In the genomic region with DNA sequence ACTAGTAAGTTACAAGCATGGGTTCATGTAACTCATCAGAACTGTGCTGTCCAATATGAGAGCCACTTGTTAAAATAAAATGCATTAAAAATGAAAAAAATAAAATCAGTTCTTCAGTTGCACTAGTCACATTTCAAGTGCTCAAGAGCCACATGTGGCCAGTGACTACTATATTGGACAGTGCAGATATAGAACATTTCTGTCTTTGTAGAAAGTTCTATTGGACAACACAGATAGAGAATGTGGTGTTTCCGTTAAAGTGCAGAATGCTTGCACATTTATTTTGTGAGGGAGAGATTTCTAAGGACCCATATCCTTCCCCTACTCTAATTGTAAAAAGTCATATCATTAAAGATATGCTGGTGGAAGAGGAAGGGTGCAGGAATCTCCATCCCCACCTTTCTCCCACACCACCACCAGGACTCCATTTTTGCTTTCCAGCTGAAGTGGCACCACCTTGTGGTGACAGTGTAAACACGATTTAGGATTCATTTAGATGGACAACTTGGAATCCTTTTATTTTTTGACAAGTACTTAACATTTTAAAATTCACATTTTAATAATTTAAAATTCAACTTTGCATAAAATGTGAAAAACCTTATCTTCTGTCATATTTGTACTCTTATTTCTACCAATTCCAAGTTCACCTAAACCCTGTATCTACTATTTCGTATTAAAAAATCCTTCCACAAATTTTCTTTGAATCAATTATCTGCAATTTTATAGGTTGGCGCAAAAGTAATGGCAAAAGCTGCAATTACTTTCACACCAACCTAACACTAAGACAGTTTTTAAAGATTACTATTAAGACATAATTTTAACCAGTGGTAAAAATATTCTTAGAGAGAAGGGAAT, we compare ENCODE assay signal across 8 cellular contexts. TPM values are rescaled to one million over a fixed set of nuclear protein-coding genes. Genes with fewer than 3 reads are reported as not detected.
A peak's percentile ranks its signal among the peaks of the same experiment; 100 is the strongest.
DNase-seq lines count a peak whose midpoint lies in the region; ATAC-seq and TF ChIP-seq lines count a peak whose summit lies in the region.

No MANE protein-coding gene starts in this region.

- peaks cover 2% of the 10 kb centered on the region for H3K4me1 Mint-ChIP-seq in activated CD4-positive, alpha-beta memory T cell treated with anti-CD3 and anti-CD28 coated beads for 36 hours (ENCODE audit: low read depth)

- H3K36me3 Mint-ChIP-seq in activated CD4-positive, alpha-beta memory T cell treated with anti-CD3 and anti-CD28 coated beads for 36 hours: peaks cover 56% of the 10 kb centered on the region

- H3K4me3 Mint-ChIP-seq in activated CD4-positive, alpha-beta memory T cell treated with anti-CD3 and anti-CD28 coated beads for 36 hours: no peak overlapping the region

- no peak overlapping the region for H3K27ac Mint-ChIP-seq in activated CD4-positive, alpha-beta memory T cell treated with anti-CD3 and anti-CD28 coated beads for 36 hours

- H3K9me3 ChIP-seq in left ventricle myocardium inferior (replicated peaks): no peaks in the 10 kb centered on the region

- ATAC-seq in HG03159 (IDR thresholded peaks at IDR 0.05; ENCODE audit: unreplicated experiment) (no peak), GM18909 (IDR thresholded peaks at IDR 0.05; ENCODE audit: poor library complexity, unreplicated experiment) (no peak)

- no peaks in the 10 kb centered on the region for H3K27me3 ChIP-seq in left ventricle myocardium inferior (ENCODE audit: low read depth)

- TF ChIP-seq CTCF in left ventricle myocardium inferior (IDR thresholded peaks at IDR 0.05; ENCODE audit: borderline replicate concordance): peak; percentile 85

- no peak overlapping the region for H3K4me3 ChIP-seq in left ventricle myocardium inferior

- DNase-seq in ACHN (peak; percentile 77), G401 (ENCODE audit: low spot score) (peak; percentile 68), NCI-H1092 treated with DMSO at 0.1 percent for 48 hours (lab: John Stamatoyannopoulos, UW) (peak; percentile 15), left ventricle myocardium inferior (no peak), smooth muscle cell of the brain vasculature (ENCODE audit: low read depth, low spot score) (peak; percentile 51)
- peak; percentile 16 for DNase-seq in activated CD4-positive, alpha-beta memory T cell treated with anti-CD3 and anti-CD28 coated beads for 36 hours

- no peaks in the 10 kb centered on the region for H3K36me3 ChIP-seq in left ventricle myocardium inferior

- H3K4me1 ChIP-seq in left ventricle myocardium inferior: peaks cover 9% of the 10 kb centered on the region

- H3K9me3 Mint-ChIP-seq in activated CD4-positive, alpha-beta memory T cell treated with anti-CD3 and anti-CD28 coated beads for 36 hours: no peaks in the 10 kb centered on the region

- POLR2A ChIA-PET in activated CD4-positive, alpha-beta memory T cell treated with anti-CD3 and anti-CD28 coated beads for 36 hours (lab: Charles Lee): interaction anchor here (0.5 kb wide), 1 partner anchor 560 kb away, joined by 4 read pairs; no protein-coding TSS in a partner anchor

- intact Hi-C loops in activated CD4-positive, alpha-beta memory T cell treated with anti-CD3 and anti-CD28 coated beads for 36 hours (cut with micrococcal nuclease): loop anchor here (5.0 kb wide), 1 partner anchor 905 kb away; no protein-coding TSS in a partner anchor
- intact Hi-C loops in left ventricle myocardium inferior (cut with micrococcal nuclease): no loop called here

- in situ Hi-C loops in ACHN (cut with HindIII; ENCODE audit: low pct_ligation_motif_present, low pct_unique_long_range_greater_than_20kb, low sequenced_read_pairs): no loop called here
- in situ Hi-C loops in G401 (cut with HindIII; ENCODE audit: low sequenced_read_pairs): no loop called here

- CTCF ChIA-PET in activated CD4-positive, alpha-beta memory T cell treated with anti-CD3 and anti-CD28 coated beads for 36 hours (lab: Charles Lee): interaction anchor here (0.6 to 1.5 kb wide), 5 partner anchors 11 to 160 kb away, joined by 3 read pairs; no protein-coding TSS in a partner anchor

- no peaks in the 10 kb centered on the region for H3K27me3 Mint-ChIP-seq in activated CD4-positive, alpha-beta memory T cell treated with anti-CD3 and anti-CD28 coated beads for 36 hours

- H3K27ac ChIP-seq in left ventricle myocardium inferior (replicated peaks): no peak overlapping the region

RNA-seq across cellular contexts. Expression of gene CD302, which starts 9.4 kb away (rescaled TPM):
- total RNA-seq in G401 (2014; rRNA removed; shearing (Covaris generic)): not detected in 2 replicates
- total RNA-seq in activated CD4-positive, alpha-beta memory T cell treated with anti-CD3 and anti-CD28 coated beads for 36 hours: under 1 TPM; 0.55 to 0.56 TPM
- 17.2 TPM for total RNA-seq in left ventricle myocardium inferior

Comparison
In these comparisons a context has a peak if more than half of its experiments do, and no peak if none do; other contexts are left out.
1. RNA of gene CD302, which starts 9.4 kb away (total RNA-seq): 17.2 TPM in left ventricle myocardium inferior (single experiment); 0.55 to 0.56 TPM in activated CD4-positive, alpha-beta memory T cell treated with anti-CD3 and anti-CD28 coated beads for 36 hours and not detected in G401; every median in the first group is over 10 times any median in the second.